Comparison of ENCODE assay signal across 13 cellular contexts in genomic region chr19:29486961-29487360, GRCh38. TPM values are rescaled to one million over a fixed set of nuclear protein-coding genes. Genes with fewer than 3 reads are reported as not detected.
"Had no signal": no experiment of that assay in that cellular context is flagged by ENCODE, and none has a peak within 500 bp of the region (broad histone marks: within the 10 kb centered on the region; RNA-seq: fewer than 3 reads in every experiment).

No MANE protein-coding gene starts in this region.

RNA-seq across cellular contexts. Expression of gene VSTM2B, which starts 38.8 kb away (rescaled TPM):
- total RNA-seq: activated CD4-positive, alpha-beta memory T cell treated with anti-CD3 and anti-CD28 coated beads, Interleukin-2, amount 10 ng/mL, durations not matched to agents 7 days and 5 days; activated CD4-positive, alpha-beta T cell treated with anti-CD3 and anti-CD28 coated beads for 36 hours; activated CD4-positive, alpha-beta T cell treated with anti-CD3 and anti-CD28 coated beads, Interleukin-2, amount 10 ng/mL, durations not matched to agents 7 days and 5 days; activated CD8-positive, alpha-beta memory T cell treated with anti-CD3 and anti-CD28 coated beads, Interleukin-2, amount 10 ng/mL, durations not matched to agents 7 days and 5 days; activated CD8-positive, alpha-beta T cell treated with anti-CD3 and anti-CD28 coated beads, Interleukin-2, amount 10 ng/mL, durations not matched to agents 7 days and 5 days; activated naive CD8-positive, alpha-beta T cell treated with anti-CD3 and anti-CD28 coated beads, Interleukin-2, amount 10 ng/mL, durations not matched to agents 7 days and 5 days; activated T-helper 2 cell treated with anti-CD3 and anti-CD28 coated beads, Interferon-gamma antibody, Interleukin-2, Interleukin-4, amounts not matched to agents 10 μg/mL and 5 μg/mL and 100 μg/mL, durations not matched to agents 14 hours and 24 hours and 36 hours; ascending aorta; bronchial epithelial cell; T-cell; T-helper 1 cell treated with Interleukin-12 subunit alpha and Interleukin-12 subunit beta and Interleukin-4 antibody, amounts not matched to agents 30 ng/mL and 1 ng/mL, for 36 hours; T-helper 17 cell; T-helper 2 cell treated with Interferon-gamma antibody and Interleukin-4, amounts not matched to agents 100 ng/mL and 5 ng/mL, for 36 hours had no signal
